1 cellular context compared by ENCODE assay signal in the genomic region with DNA sequence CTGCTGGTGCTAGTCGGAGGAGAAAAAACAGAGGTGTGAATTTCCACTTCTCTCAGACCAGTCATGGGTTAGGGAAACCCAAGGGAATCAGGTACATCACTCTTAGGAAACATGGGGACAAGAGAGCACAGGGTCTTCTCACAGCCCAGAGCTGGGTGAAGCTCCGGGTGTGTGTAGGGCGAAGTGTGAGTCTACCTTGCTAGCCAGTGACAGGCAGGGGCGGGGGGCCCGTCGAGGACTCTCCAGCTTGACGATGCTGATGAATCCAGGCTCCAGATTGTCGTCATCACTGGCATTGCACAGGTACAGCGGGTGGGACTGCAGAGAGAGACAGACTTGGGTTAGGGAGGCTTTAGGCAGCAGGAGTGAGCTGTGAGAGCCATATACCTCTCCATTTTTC.
TF ChIP-seq lines count a peak whose summit lies in the region.

No MANE protein-coding gene starts in this region.

TF ChIP-seq in HepG2, 621 proteins besides CTCF, POLR2A, EP300 and RAD21 (continues in another document):
- 0 out of 2 replicates have a peak, but pooled peaks have one; percentile 5 for TF ChIP-seq ZNF17 (CRISPR knock-in tag; IDR thresholded peaks at IDR 0.05)
- TF ChIP-seq, protein P1, sequence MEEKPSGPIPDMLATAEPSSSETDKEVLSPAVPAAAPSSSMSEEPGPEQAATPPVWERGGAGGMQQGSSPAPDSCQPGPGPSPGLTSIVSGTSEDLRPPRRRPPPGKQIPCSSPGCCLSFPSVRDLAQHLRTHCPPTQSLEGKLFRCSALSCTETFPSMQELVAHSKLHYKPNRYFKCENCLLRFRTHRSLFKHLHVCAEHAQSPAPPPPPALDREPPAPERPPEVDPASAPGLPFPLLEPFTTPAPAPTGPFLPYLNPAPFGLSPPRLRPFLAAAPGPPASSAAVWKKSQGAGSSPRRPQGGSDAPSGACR (CRISPR knock-in tag; IDR thresholded peaks at IDR 0.05), result no peak
- TF ChIP-seq, protein P2, sequence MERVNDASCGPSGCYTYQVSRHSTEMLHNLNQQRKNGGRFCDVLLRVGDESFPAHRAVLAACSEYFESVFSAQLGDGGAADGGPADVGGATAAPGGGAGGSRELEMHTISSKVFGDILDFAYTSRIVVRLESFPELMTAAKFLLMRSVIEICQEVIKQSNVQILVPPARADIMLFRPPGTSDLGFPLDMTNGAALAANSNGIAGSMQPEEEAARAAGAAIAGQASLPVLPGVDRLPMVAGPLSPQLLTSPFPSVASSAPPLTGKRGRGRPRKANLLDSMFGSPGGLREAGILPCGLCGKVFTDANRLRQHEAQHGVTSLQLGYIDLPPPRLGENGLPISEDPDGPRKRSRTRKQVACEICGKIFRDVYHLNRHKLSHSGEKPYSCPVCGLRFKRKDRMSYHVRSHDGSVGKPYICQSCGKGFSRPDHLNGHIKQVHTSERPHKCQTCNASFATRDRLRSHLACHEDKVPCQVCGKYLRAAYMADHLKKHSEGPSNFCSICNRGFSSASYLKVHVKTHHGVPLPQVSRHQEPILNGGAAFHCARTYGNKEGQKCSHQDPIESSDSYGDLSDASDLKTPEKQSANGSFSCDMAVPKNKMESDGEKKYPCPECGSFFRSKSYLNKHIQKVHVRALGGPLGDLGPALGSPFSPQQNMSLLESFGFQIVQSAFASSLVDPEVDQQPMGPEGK (CRISPR knock-in tag; IDR thresholded peaks at IDR 0.05), result no peak
- TF ChIP-seq ZNF354B (CRISPR knock-in tag; IDR thresholded peaks at IDR 0.05), result 0 out of 2 replicates have a peak, but pooled peaks have one; percentile 47
- TF ChIP-seq EEA1 (CRISPR knock-in tag; IDR thresholded peaks at IDR 0.05; ENCODE audit: borderline replicate concordance), result no peak
- TF ChIP-seq PLRG1 (conservative IDR thresholded peaks at IDR 0.05), result no peak
- no peak for TF ChIP-seq SNRNP70 (IDR thresholded peaks at IDR 0.05; ENCODE audit: low read depth, low read length)
- no peak for TF ChIP-seq ZNF766 (CRISPR knock-in tag; IDR thresholded peaks at IDR 0.05; ENCODE audit: borderline replicate concordance)
- TF ChIP-seq, protein P3, sequence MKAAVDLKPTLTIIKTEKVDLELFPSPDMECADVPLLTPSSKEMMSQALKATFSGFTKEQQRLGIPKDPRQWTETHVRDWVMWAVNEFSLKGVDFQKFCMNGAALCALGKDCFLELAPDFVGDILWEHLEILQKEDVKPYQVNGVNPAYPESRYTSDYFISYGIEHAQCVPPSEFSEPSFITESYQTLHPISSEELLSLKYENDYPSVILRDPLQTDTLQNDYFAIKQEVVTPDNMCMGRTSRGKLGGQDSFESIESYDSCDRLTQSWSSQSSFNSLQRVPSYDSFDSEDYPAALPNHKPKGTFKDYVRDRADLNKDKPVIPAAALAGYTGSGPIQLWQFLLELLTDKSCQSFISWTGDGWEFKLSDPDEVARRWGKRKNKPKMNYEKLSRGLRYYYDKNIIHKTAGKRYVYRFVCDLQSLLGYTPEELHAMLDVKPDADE (CRISPR knock-in tag; IDR thresholded peaks at IDR 0.05), result no peak
- TF ChIP-seq ZNF431 (CRISPR knock-in tag; IDR thresholded peaks at IDR 0.05; ENCODE audit: borderline replicate concordance, low read depth), result no peak
- no peak for TF ChIP-seq NFKBIZ (CRISPR knock-in tag; IDR thresholded peaks at IDR 0.05)
- no peak for TF ChIP-seq CAMTA2 (CRISPR knock-in tag; IDR thresholded peaks at IDR 0.05; ENCODE audit: borderline replicate concordance)
- TF ChIP-seq ZNF883 (CRISPR knock-in tag; IDR thresholded peaks at IDR 0.05; ENCODE audit: not compliant biosample characterization), result no peak
- TF ChIP-seq ZNF816 (CRISPR knock-in tag; IDR thresholded peaks at IDR 0.05; ENCODE audit: borderline replicate concordance), result no peak
- TF ChIP-seq, protein P4, sequence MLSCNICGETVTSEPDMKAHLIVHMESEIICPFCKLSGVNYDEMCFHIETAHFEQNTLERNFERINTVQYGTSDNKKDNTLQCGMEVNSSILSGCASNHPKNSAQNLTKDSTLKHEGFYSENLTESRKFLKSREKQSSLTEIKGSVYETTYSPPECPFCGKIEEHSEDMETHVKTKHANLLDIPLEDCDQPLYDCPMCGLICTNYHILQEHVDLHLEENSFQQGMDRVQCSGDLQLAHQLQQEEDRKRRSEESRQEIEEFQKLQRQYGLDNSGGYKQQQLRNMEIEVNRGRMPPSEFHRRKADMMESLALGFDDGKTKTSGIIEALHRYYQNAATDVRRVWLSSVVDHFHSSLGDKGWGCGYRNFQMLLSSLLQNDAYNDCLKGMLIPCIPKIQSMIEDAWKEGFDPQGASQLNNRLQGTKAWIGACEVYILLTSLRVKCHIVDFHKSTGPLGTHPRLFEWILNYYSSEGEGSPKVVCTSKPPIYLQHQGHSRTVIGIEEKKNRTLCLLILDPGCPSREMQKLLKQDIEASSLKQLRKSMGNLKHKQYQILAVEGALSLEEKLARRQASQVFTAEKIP (CRISPR knock-in tag; IDR thresholded peaks at IDR 0.05; ENCODE audit: borderline replicate concordance), result no peak
- TF ChIP-seq AGO2 (optimal IDR thresholded peaks at IDR 0.05; ENCODE audit: low read depth, low read length), result peak; percentile 68
- TF ChIP-seq, protein P5, sequence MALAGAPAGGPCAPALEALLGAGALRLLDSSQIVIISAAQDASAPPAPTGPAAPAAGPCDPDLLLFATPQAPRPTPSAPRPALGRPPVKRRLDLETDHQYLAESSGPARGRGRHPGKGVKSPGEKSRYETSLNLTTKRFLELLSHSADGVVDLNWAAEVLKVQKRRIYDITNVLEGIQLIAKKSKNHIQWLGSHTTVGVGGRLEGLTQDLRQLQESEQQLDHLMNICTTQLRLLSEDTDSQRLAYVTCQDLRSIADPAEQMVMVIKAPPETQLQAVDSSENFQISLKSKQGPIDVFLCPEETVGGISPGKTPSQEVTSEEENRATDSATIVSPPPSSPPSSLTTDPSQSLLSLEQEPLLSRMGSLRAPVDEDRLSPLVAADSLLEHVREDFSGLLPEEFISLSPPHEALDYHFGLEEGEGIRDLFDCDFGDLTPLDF (CRISPR knock-in tag; IDR thresholded peaks at IDR 0.05), result no peak
- no peak for TF ChIP-seq ZNF501 (CRISPR knock-in tag; IDR thresholded peaks at IDR 0.05)
- TF ChIP-seq BORCS8-MEF2B (CRISPR knock-in tag; IDR thresholded peaks at IDR 0.05), result 0 out of 2 replicates have a peak, but pooled peaks have one; percentile 16
- TF ChIP-seq FOXK2 (IDR thresholded peaks at IDR 0.05), result no peak
- TF ChIP-seq ZNF891 (CRISPR knock-in tag; IDR thresholded peaks at IDR 0.05), result peak; percentile 31; the same call in 1 of the 2 replicates
- TF ChIP-seq, protein P6, sequence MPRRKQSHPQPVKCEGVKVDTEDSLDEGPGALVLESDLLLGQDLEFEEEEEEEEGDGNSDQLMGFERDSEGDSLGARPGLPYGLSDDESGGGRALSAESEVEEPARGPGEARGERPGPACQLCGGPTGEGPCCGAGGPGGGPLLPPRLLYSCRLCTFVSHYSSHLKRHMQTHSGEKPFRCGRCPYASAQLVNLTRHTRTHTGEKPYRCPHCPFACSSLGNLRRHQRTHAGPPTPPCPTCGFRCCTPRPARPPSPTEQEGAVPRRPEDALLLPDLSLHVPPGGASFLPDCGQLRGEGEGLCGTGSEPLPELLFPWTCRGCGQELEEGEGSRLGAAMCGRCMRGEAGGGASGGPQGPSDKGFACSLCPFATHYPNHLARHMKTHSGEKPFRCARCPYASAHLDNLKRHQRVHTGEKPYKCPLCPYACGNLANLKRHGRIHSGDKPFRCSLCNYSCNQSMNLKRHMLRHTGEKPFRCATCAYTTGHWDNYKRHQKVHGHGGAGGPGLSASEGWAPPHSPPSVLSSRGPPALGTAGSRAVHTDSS (CRISPR knock-in tag; conservative IDR thresholded peaks at IDR 0.05), result no peak
- TF ChIP-seq, protein P7, sequence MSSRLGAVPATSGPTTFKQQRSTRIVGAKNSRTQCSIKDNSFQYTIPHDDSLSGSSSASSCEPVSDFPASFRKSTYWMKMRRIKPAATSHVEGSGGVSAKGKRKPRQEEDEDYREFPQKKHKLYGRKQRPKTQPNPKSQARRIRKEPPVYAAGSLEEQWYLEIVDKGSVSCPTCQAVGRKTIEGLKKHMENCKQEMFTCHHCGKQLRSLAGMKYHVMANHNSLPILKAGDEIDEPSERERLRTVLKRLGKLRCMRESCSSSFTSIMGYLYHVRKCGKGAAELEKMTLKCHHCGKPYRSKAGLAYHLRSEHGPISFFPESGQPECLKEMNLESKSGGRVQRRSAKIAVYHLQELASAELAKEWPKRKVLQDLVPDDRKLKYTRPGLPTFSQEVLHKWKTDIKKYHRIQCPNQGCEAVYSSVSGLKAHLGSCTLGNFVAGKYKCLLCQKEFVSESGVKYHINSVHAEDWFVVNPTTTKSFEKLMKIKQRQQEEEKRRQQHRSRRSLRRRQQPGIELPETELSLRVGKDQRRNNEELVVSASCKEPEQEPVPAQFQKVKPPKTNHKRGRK (CRISPR knock-in tag; IDR thresholded peaks at IDR 0.05), result no peak
- TF ChIP-seq, protein P8, sequence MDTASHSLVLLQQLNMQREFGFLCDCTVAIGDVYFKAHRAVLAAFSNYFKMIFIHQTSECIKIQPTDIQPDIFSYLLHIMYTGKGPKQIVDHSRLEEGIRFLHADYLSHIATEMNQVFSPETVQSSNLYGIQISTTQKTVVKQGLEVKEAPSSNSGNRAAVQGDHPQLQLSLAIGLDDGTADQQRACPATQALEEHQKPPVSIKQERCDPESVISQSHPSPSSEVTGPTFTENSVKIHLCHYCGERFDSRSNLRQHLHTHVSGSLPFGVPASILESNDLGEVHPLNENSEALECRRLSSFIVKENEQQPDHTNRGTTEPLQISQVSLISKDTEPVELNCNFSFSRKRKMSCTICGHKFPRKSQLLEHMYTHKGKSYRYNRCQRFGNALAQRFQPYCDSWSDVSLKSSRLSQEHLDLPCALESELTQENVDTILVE (CRISPR knock-in tag; IDR thresholded peaks at IDR 0.05), result no peak
- TF ChIP-seq, protein P9, sequence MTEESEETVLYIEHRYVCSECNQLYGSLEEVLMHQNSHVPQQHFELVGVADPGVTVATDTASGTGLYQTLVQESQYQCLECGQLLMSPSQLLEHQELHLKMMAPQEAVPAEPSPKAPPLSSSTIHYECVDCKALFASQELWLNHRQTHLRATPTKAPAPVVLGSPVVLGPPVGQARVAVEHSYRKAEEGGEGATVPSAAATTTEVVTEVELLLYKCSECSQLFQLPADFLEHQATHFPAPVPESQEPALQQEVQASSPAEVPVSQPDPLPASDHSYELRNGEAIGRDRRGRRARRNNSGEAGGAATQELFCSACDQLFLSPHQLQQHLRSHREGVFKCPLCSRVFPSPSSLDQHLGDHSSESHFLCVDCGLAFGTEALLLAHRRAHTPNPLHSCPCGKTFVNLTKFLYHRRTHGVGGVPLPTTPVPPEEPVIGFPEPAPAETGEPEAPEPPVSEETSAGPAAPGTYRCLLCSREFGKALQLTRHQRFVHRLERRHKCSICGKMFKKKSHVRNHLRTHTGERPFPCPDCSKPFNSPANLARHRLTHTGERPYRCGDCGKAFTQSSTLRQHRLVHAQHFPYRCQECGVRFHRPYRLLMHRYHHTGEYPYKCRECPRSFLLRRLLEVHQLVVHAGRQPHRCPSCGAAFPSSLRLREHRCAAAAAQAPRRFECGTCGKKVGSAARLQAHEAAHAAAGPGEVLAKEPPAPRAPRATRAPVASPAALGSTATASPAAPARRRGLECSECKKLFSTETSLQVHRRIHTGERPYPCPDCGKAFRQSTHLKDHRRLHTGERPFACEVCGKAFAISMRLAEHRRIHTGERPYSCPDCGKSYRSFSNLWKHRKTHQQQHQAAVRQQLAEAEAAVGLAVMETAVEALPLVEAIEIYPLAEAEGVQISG (CRISPR knock-in tag; IDR thresholded peaks at IDR 0.05), result no peak
- TF ChIP-seq, protein P10, sequence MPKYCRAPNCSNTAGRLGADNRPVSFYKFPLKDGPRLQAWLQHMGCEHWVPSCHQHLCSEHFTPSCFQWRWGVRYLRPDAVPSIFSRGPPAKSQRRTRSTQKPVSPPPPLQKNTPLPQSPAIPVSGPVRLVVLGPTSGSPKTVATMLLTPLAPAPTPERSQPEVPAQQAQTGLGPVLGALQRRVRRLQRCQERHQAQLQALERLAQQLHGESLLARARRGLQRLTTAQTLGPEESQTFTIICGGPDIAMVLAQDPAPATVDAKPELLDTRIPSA (CRISPR knock-in tag; IDR thresholded peaks at IDR 0.05; ENCODE audit: borderline replicate concordance), result no peak
- TF ChIP-seq ZKSCAN8 (CRISPR knock-in tag; IDR thresholded peaks at IDR 0.05; ENCODE audit: borderline replicate concordance), result no peak
- TF ChIP-seq, protein P11, sequence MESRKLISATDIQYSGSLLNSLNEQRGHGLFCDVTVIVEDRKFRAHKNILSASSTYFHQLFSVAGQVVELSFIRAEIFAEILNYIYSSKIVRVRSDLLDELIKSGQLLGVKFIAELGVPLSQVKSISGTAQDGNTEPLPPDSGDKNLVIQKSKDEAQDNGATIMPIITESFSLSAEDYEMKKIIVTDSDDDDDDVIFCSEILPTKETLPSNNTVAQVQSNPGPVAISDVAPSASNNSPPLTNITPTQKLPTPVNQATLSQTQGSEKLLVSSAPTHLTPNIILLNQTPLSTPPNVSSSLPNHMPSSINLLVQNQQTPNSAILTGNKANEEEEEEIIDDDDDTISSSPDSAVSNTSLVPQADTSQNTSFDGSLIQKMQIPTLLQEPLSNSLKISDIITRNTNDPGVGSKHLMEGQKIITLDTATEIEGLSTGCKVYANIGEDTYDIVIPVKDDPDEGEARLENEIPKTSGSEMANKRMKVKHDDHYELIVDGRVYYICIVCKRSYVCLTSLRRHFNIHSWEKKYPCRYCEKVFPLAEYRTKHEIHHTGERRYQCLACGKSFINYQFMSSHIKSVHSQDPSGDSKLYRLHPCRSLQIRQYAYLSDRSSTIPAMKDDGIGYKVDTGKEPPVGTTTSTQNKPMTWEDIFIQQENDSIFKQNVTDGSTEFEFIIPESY (CRISPR knock-in tag; IDR thresholded peaks at IDR 0.05), result no peak
- TF ChIP-seq ZNF333 (CRISPR knock-in tag; IDR thresholded peaks at IDR 0.05; ENCODE audit: borderline replicate concordance), result no peak
- no peak for TF ChIP-seq TBL1XR1 (IDR thresholded peaks at IDR 0.05; ENCODE audit: borderline replicate concordance, low read length, partially characterized antibody)
- no peak for TF ChIP-seq NONO (IDR thresholded peaks at IDR 0.05)
- TF ChIP-seq NONO (CRISPR knock-in tag; conservative IDR thresholded peaks at IDR 0.05), result no peak
- TF ChIP-seq, protein P12, sequence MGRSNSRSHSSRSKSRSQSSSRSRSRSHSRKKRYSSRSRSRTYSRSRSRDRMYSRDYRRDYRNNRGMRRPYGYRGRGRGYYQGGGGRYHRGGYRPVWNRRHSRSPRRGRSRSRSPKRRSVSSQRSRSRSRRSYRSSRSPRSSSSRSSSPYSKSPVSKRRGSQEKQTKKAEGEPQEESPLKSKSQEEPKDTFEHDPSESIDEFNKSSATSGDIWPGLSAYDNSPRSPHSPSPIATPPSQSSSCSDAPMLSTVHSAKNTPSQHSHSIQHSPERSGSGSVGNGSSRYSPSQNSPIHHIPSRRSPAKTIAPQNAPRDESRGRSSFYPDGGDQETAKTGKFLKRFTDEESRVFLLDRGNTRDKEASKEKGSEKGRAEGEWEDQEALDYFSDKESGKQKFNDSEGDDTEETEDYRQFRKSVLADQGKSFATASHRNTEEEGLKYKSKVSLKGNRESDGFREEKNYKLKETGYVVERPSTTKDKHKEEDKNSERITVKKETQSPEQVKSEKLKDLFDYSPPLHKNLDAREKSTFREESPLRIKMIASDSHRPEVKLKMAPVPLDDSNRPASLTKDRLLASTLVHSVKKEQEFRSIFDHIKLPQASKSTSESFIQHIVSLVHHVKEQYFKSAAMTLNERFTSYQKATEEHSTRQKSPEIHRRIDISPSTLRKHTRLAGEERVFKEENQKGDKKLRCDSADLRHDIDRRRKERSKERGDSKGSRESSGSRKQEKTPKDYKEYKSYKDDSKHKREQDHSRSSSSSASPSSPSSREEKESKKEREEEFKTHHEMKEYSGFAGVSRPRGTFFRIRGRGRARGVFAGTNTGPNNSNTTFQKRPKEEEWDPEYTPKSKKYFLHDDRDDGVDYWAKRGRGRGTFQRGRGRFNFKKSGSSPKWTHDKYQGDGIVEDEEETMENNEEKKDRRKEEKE (IDR thresholded peaks at IDR 0.05), result no peak
- TF ChIP-seq, protein P13, sequence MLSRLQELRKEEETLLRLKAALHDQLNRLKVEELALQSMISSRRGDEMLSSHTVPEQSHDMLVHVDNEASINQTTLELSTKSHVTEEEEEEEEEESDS (CRISPR knock-in tag; IDR thresholded peaks at IDR 0.05; ENCODE audit: borderline replicate concordance), result no peak
- no peak for TF ChIP-seq FOXJ3 (CRISPR knock-in tag; IDR thresholded peaks at IDR 0.05; ENCODE audit: borderline replicate concordance)
